27 cellular contexts compared by ENCODE assay signal in genomic region chrX:97284531-97284930, GRCh38.
DNase-seq lines count a peak whose midpoint lies in the region.
"Had no signal": no experiment of that assay in that cellular context is flagged by ENCODE, and none has a peak within 500 bp of the region (broad histone marks: within the 10 kb centered on the region; RNA-seq: fewer than 3 reads in every experiment).

No MANE protein-coding gene starts in this region.

- no peak overlapping the region for H3K14ac ChIP-seq in trophoblast cell (ENCODE audit: low read length)

- DNase-seq in trophoblast cell: peak; percentile 55 to 75
- no peak for DNase-seq in hippocampal formation (lab: John Stamatoyannopoulos, UW)
- DNase-seq: 8988T; ACHN; AML-193; BE2C; C1 segment of cervical spinal cord; Caco-2; Calu3; CD4-positive, alpha-beta memory T cell; CD4-positive, alpha-beta T cell; CD4-positive, CD25-positive, alpha-beta regulatory T cell; CD8-positive, alpha-beta memory T cell; CD8-positive, alpha-beta T cell; COR-L47; DMS 273 treated with DMSO at 0.1 percent for 48 hours; DMS153; DMS53; DMS79; DMS79 treated with DMSO at 0.1 percent for 48 hours; DND-41; EL had no signal

- H2AFZ ChIP-seq in trophoblast cell (ENCODE audit: insufficient read depth, low read length, poor library complexity): no peak overlapping the region

- no peaks in the 10 kb centered on the region for H3K79me1 ChIP-seq in trophoblast cell (ENCODE audit: low read length)

- no peaks in the 10 kb centered on the region for H3K36me3 ChIP-seq in trophoblast cell (ENCODE audit: control insufficient read depth in 1 of 2, insufficient read depth in 2 of 2, low read length in 2 of 2)
- H3K36me3 ChIP-seq: BE2C, BLaER1 had no signal

- H2AK5ac ChIP-seq in trophoblast cell (ENCODE audit: low read length): no peak overlapping the region

- no peak overlapping the region for H4K91ac ChIP-seq in trophoblast cell (ENCODE audit: low read depth, low read length)

- H2BK5ac ChIP-seq in trophoblast cell (ENCODE audit: low read depth, low read length, poor library complexity): no peak overlapping the region

- H3K9ac ChIP-seq in trophoblast cell (ENCODE audit: low read length): no peak overlapping the region
- H3K9ac ChIP-seq: BLaER1; BLaER1 treated with 17β-estradiol and CSF1 and Interleukin-3, amounts not matched to agents 10 nM and 100 nM had no signal

- no CpG with 5 or more reads among the region's 9 CpGs for WGBS in trophoblast cell (ENCODE audit: extremely low coverage, insufficient coverage, insufficient read length)

- H3K4me1 ChIP-seq in trophoblast cell (ENCODE audit: control insufficient read depth in 1 of 2, insufficient read depth in 2 of 2, low read length in 2 of 2): no peaks in the 10 kb centered on the region
- H3K4me1 ChIP-seq: A549; BE2C; BLaER1; BLaER1 treated with 17β-estradiol and CSF1 and Interleukin-3, amounts not matched to agents 10 nM and 100 nM; Caco-2 had no signal

- H3K9me3 ChIP-seq in trophoblast cell (ENCODE audit: insufficient read depth, low read depth, low read length): no peaks in the 10 kb centered on the region
- H3K9me3 ChIP-seq: A549; BE2C; BLaER1; BLaER1 treated with 17β-estradiol and CSF1 and Interleukin-3, amounts not matched to agents 10 nM and 100 nM; Caco-2 had no signal

- no peak overlapping the region for H2BK120ac ChIP-seq in trophoblast cell (ENCODE audit: insufficient read depth, low read length, poor library complexity)

- no peak overlapping the region for H3K27ac ChIP-seq in trophoblast cell (ENCODE audit: low read depth, low read length)
- H3K27ac ChIP-seq: 22Rv1; A549; BLaER1; BLaER1 treated with 17β-estradiol and CSF1 and Interleukin-3, amounts not matched to agents 10 nM and 100 nM; C4-2B had no signal

- H3K23ac ChIP-seq in trophoblast cell (ENCODE audit: low read length): no peak overlapping the region

- no peak overlapping the region for H4K8ac ChIP-seq in trophoblast cell (ENCODE audit: low read depth, low read length)

- no peak overlapping the region for H3K18ac ChIP-seq in trophoblast cell (ENCODE audit: low read length)

- H3K4me3 ChIP-seq in trophoblast cell (ENCODE audit: low read depth, low read length): no peak overlapping the region
- H3K4me3 ChIP-seq: A549; BLaER1; BLaER1 treated with 17β-estradiol and CSF1 and Interleukin-3, amounts not matched to agents 10 nM and 100 nM had no signal

- H3K4me2 ChIP-seq in trophoblast cell (ENCODE audit: low read length): no peak overlapping the region
- H3K4me2 ChIP-seq: A549; BLaER1; BLaER1 treated with 17β-estradiol and CSF1 and Interleukin-3, amounts not matched to agents 10 nM and 100 nM had no signal

- no peak overlapping the region for H4K12ac ChIP-seq in trophoblast cell (ENCODE audit: low read depth, low read length)

- no peak overlapping the region for H2BK12ac ChIP-seq in trophoblast cell (ENCODE audit: low read length)

- no peaks in the 10 kb centered on the region for H3K79me2 ChIP-seq in trophoblast cell (ENCODE audit: control insufficient read depth, insufficient read depth, low read length, poor library complexity)

- no peaks in the 10 kb centered on the region for H3K27me3 ChIP-seq in trophoblast cell (ENCODE audit: insufficient read depth, low read length)
- H3K27me3 ChIP-seq: BE2C had no signal

- H3K4ac ChIP-seq in trophoblast cell (ENCODE audit: low read depth, low read length): no peak overlapping the region

Comparison
In these comparisons a context has a peak if more than half of its experiments do, and no peak if none do; other contexts are left out.
1. DNase-seq: peak in trophoblast cell (2 of 2); none in hippocampal formation (0 of 2).